Comparison of ENCODE assay signal across 8 cellular contexts in the genomic region with DNA sequence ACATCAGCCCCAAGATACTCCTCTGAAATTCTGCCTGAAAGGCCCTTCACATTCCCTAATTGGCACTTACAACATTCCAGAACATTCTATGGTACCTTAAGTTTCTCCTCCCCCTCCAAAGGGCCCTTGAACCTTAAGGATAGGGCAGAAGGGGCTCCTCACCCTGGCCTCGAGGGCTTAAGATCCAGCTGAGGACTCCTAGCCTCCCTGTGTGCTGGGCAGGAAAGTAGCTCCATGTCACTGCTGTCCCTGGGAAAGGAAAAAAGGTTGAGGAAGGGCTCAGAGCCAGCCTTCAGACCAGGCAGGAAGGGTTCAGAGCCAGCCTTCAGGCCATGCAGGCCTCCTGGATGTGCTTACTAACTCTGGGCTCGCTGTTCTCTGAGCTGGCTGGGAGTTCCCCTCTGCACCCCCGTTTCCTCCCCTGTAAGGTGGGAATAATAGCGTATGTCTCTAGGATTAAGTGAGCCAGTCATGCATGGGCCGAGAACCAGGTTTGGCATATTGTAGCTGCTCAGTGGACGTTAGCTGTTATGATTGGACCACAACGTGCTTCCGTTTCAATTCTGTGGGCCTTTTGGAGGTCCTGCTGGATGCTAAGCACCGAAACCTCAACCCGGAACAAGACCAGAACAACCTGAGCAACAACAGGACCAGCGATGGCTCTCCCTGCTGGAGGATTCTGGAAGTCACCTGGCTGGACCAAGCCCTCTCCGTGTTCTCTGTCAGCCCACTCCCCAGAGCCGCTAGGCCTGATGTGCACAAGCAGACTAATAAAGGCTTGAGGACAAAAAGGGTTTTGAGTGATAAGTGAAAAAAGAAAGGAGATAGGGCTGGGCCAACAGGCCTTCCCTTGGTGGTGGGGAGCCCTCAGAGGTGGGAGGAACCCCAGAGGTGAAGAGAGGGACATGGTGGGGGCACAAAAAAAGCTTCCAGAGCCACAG. TPM values are rescaled to one million over a fixed set of nuclear protein-coding genes. Genes with fewer than 3 reads are reported as not detected.
A peak's percentile ranks its signal among the peaks of the same experiment; 100 is the strongest.
DNase-seq lines count a peak whose midpoint lies in the region; ATAC-seq and TF ChIP-seq lines count a peak whose summit lies in the region.

No MANE protein-coding gene starts in this region.

- 52 to 53% methylated on average over 4 to 12 of the region's 13 CpGs for WGBS in esophagus squamous epithelium, 2 donors

- peak overlapping the region; percentile 52 for H3K27ac ChIP-seq in KOPT-K1 (ENCODE audit: low read depth, low read length, poor library complexity, severe bottlenecking)
- H3K27ac ChIP-seq in esophagus squamous epithelium, result peak overlapping the region in 3 of 4 donors; percentile 25 to 58 (median 57)
- peak overlapping the region; percentile 77 for H3K27ac ChIP-seq in upper lobe of right lung

- H3K4me1 Mint-ChIP-seq in T-helper 2 cell treated with Interferon-gamma antibody and Interleukin-4, amounts not matched to agents 5 μg/mL and 100 μg/mL, for 36 hours (ENCODE audit: low read depth), result peaks cover 8% of the 10 kb centered on the region

- no peaks in the 10 kb centered on the region for H3K9me3 ChIP-seq in KOPT-K1 (ENCODE audit: insufficient read depth, low read length, poor library complexity, severe bottlenecking)
- no peaks in the 10 kb centered on the region for H3K9me3 ChIP-seq in esophagus squamous epithelium
- H3K9me3 ChIP-seq in upper lobe of right lung, result no peaks in the 10 kb centered on the region

- ATAC-seq in GM21737 (IDR thresholded peaks at IDR 0.05; ENCODE audit: unreplicated experiment), result peak; percentile 47
- peak; percentile 58 for ATAC-seq in upper lobe of right lung

- H3K4me3 Mint-ChIP-seq in T-helper 2 cell treated with Interferon-gamma antibody and Interleukin-4, amounts not matched to agents 5 μg/mL and 100 μg/mL, for 36 hours, result peak overlapping the region; percentile 27

- peaks cover 29% of the 10 kb centered on the region for H3K27me3 Mint-ChIP-seq in T-helper 2 cell treated with Interferon-gamma antibody and Interleukin-4, amounts not matched to agents 5 μg/mL and 100 μg/mL, for 36 hours (ENCODE audit: low read depth)

- H3K36me3 ChIP-seq in KOPT-K1 (ENCODE audit: insufficient read depth, low read length) (no peaks in the 10 kb centered on the region), esophagus squamous epithelium (no peaks in the 10 kb centered on the region), upper lobe of right lung (peaks cover 6% of the 10 kb centered on the region)

- H3K9me3 Mint-ChIP-seq in T-helper 2 cell treated with Interferon-gamma antibody and Interleukin-4, amounts not matched to agents 5 μg/mL and 100 μg/mL, for 36 hours, result no peaks in the 10 kb centered on the region

- H3K4me1 ChIP-seq in esophagus squamous epithelium (peaks cover 12 to 31% (median 15%) of the 10 kb centered on the region in 3 donors), upper lobe of right lung (peaks cover 18% of the 10 kb centered on the region)

- TF ChIP-seq CTCF in esophagus squamous epithelium (IDR thresholded peaks at IDR 0.05) (peak in 1 of 6 experiments; percentile 39), upper lobe of right lung (IDR thresholded peaks at IDR 0.05) (peak; percentile 26)

- peaks cover 0 to 67% (median 4%) of the 10 kb centered on the region in 4 donors for H3K27me3 ChIP-seq in esophagus squamous epithelium
- peaks cover 5% of the 10 kb centered on the region for H3K27me3 ChIP-seq in upper lobe of right lung

- H3K27ac Mint-ChIP-seq in T-helper 2 cell treated with Interferon-gamma antibody and Interleukin-4, amounts not matched to agents 5 μg/mL and 100 μg/mL, for 36 hours, result no peak overlapping the region

- H3K36me3 Mint-ChIP-seq in T-helper 2 cell treated with Interferon-gamma antibody and Interleukin-4, amounts not matched to agents 5 μg/mL and 100 μg/mL, for 36 hours (ENCODE audit: low read depth), result no peaks in the 10 kb centered on the region

- no peak for DNase-seq in T-helper 2 cell treated with Interferon-gamma antibody and Interleukin-4, amounts not matched to agents 5 μg/mL and 100 μg/mL, for 36 hours (ENCODE audit: low spot score)
- DNase-seq in T-helper 2 cell, result no peak
- DNase-seq in esophagus squamous epithelium (lab: John Stamatoyannopoulos, UW), result no peak
- DNase-seq in upper lobe of right lung, result no peak
- DNase-seq in KG1 (lab: John Stamatoyannopoulos, UW), result no peak
- no peak for DNase-seq in erythroblast (lab: John Stamatoyannopoulos, UW)

- intact Hi-C loops in esophagus squamous epithelium (cut with DNase I) (loop anchor here (10.0 kb wide), 1 partner anchor 170 kb away; no protein-coding TSS in a partner anchor), upper lobe of right lung (cut with DNase I) (loop anchor here (10.0 kb wide), 1 partner anchor 170 kb away; no protein-coding TSS in a partner anchor)

- H3K4me3 ChIP-seq in esophagus squamous epithelium (peak overlapping the region in 2 of 4 donors; percentile 56 to 73), upper lobe of right lung (peak overlapping the region; percentile 56)

- TF ChIP-seq POLR2A in esophagus squamous epithelium (IDR thresholded peaks at IDR 0.05) (no peak), erythroblast (IDR thresholded peaks at IDR 0.05; ENCODE audit: low read length) (no peak)

RNA-seq across cellular contexts. Expression of a gene that starts 1.0 kb away (rescaled TPM):
- 1 to 10 TPM; 2.1 to 8.1 (median 5.2) TPM for total RNA-seq in esophagus squamous epithelium
- 53.5 TPM for total RNA-seq in upper lobe of right lung
